ENCODE assay signal across 12 cellular contexts in genomic region chr1:160627677-160628289, GRCh38. TPM values are rescaled to one million over a fixed set of nuclear protein-coding genes. Genes with fewer than 3 reads are reported as not detected.
DNase-seq lines count a peak whose midpoint lies in the region; ATAC-seq and TF ChIP-seq lines count a peak whose summit lies in the region.
"Not testable (repeated sequence)": the region's sequence is repeated elsewhere in the genome, so short reads cannot be mapped to it uniquely, and the experiment has no call there.
"Had no signal": no experiment of that assay in that cellular context is flagged by ENCODE, and none has a peak within 500 bp of the region (broad histone marks: within the 10 kb centered on the region; RNA-seq: fewer than 3 reads in every experiment).

No MANE protein-coding gene starts in this region.

- peaks cover 95 to 96% of the 10 kb centered on the region in 2 donors for H3K4me1 ChIP-seq in naive thymus-derived CD4-positive, alpha-beta T cell (ENCODE audit: control insufficient read depth in 2 of 2, insufficient read depth in 2 of 2, low read length in 2 of 2)

- not testable (repeated sequence) for H3K4me3 ChIP-seq in naive thymus-derived CD4-positive, alpha-beta T cell (ENCODE audit: low read length)

- POLR2A ChIA-PET in T-cell (lab: Charles Lee), result interaction anchor here (0.6 to 1.6 kb wide), 3 partner anchors 10 to 417 kb away, joined by 3 to 4 read pairs (median 3); no protein-coding TSS in a partner anchor
- POLR2A ChIA-PET in naive thymus-derived CD4-positive, alpha-beta T cell (lab: Charles Lee), result interaction anchor here (0.9 to 7.8 kb wide), 11 partner anchors 10 to 84 kb away, joined by 3 to 94 read pairs (median 12); partner anchors contain the start of gene SLAMF1

- not testable (repeated sequence) for H3K36me3 ChIP-seq in naive thymus-derived CD4-positive, alpha-beta T cell (ENCODE audit: control insufficient read depth in 2 of 3, insufficient read depth in 3 of 3, low read length in 3 of 3)

- H3K27ac ChIP-seq in naive thymus-derived CD4-positive, alpha-beta T cell (ENCODE audit: low read depth, low read length), result peak overlapping the region; percentile 95

- not testable (repeated sequence) for ATAC-seq in T-cell (replicated peaks in 1 of 4); activated T-cell treated with anti-CD3 and anti-CD28 coated beads, Interleukin-2, amount 50 U/mL, for 4 hours; naive thymus-derived CD4-positive, alpha-beta T cell

- peak overlapping the region in 1 of 3 donors; percentile 78 for H3K4me3 Mint-ChIP-seq in T-cell
- H3K4me3 Mint-ChIP-seq in activated T-cell treated with anti-CD3 and anti-CD28 coated beads, Interleukin-2, amount 50 U/mL, for 4 hours, result peak overlapping the region; percentile 74
- peak overlapping the region; percentile 77 for H3K4me3 Mint-ChIP-seq in activated naive CD8-positive, alpha-beta T cell
- peak overlapping the region in 9 of 10 donors; percentile 56 to 99 (median 81) for H3K4me3 Mint-ChIP-seq in naive thymus-derived CD4-positive, alpha-beta T cell

- not testable (repeated sequence) for H3K9me3 ChIP-seq in naive thymus-derived CD4-positive, alpha-beta T cell (ENCODE audit: control insufficient read depth in 2 of 3, low read length in 3 of 3)

- H3K27me3 ChIP-seq in naive thymus-derived CD4-positive, alpha-beta T cell (ENCODE audit: control insufficient read depth in 2 of 2, insufficient read depth in 2 of 2, low read length in 2 of 2), result not testable (repeated sequence)

- not testable (repeated sequence) for H3K27me3 Mint-ChIP-seq in T-cell; activated T-cell treated with anti-CD3 and anti-CD28 coated beads, Interleukin-2, amount 50 U/mL, for 4 hours (ENCODE audit: low read depth); activated naive CD8-positive, alpha-beta T cell; naive thymus-derived CD4-positive, alpha-beta T cell

- TF ChIP-seq POLR2A in GM10847 (IDR thresholded peaks at IDR 0.05; ENCODE audit: extremely low read depth, insufficient read length), result peak; percentile 6

- H3K9me3 Mint-ChIP-seq in T-cell; activated T-cell treated with anti-CD3 and anti-CD28 coated beads, Interleukin-2, amount 50 U/mL, for 4 hours; activated naive CD8-positive, alpha-beta T cell (ENCODE audit: low read depth): not testable (repeated sequence)
- H3K9me3 Mint-ChIP-seq in naive thymus-derived CD4-positive, alpha-beta T cell, result peaks cover 0 to 10% (median 3%) of the 10 kb centered on the region in 11 donors

- CTCF ChIA-PET in T-cell (lab: Charles Lee), result interaction anchor here (0.6 to 2.3 kb wide), 6 partner anchors 8 to 47 kb away, joined by 3 to 11 read pairs (median 4); no protein-coding TSS in a partner anchor
- CTCF ChIA-PET in naive thymus-derived CD4-positive, alpha-beta T cell (lab: Charles Lee), result interaction anchor here (0.8 to 3.6 kb wide), 7 partner anchors 9 to 48 kb away, joined by 3 to 30 read pairs (median 13); partner anchors contain the start of gene SLAMF1

- H3K36me3 Mint-ChIP-seq in T-cell, result peaks cover 64% of the 10 kb centered on the region
- peaks cover 71% of the 10 kb centered on the region for H3K36me3 Mint-ChIP-seq in activated T-cell treated with anti-CD3 and anti-CD28 coated beads, Interleukin-2, amount 50 U/mL, for 4 hours (ENCODE audit: insufficient read depth)
- peaks cover 45% of the 10 kb centered on the region for H3K36me3 Mint-ChIP-seq in activated naive CD8-positive, alpha-beta T cell
- H3K36me3 Mint-ChIP-seq in naive thymus-derived CD4-positive, alpha-beta T cell, result peaks cover 6 to 84% (median 49%) of the 10 kb centered on the region in 5 donors

- H3K4me1 Mint-ChIP-seq in T-cell, result peaks cover 92 to 98% (median 98%) of the 10 kb centered on the region in 3 donors
- H3K4me1 Mint-ChIP-seq in activated T-cell treated with anti-CD3 and anti-CD28 coated beads, Interleukin-2, amount 50 U/mL, for 4 hours (ENCODE audit: low read depth), result peaks cover 99% of the 10 kb centered on the region
- peaks cover 98% of the 10 kb centered on the region for H3K4me1 Mint-ChIP-seq in activated naive CD8-positive, alpha-beta T cell (ENCODE audit: low read depth)
- peaks cover 72 to 100% (median 97%) of the 10 kb centered on the region in 7 donors for H3K4me1 Mint-ChIP-seq in naive thymus-derived CD4-positive, alpha-beta T cell

- H3K27ac Mint-ChIP-seq in T-cell, result peak overlapping the region; percentile 96 to 98
- peak overlapping the region; percentile 98 for H3K27ac Mint-ChIP-seq in activated naive CD8-positive, alpha-beta T cell
- peak overlapping the region; percentile 86 to 100 (median 100) for H3K27ac Mint-ChIP-seq in naive thymus-derived CD4-positive, alpha-beta T cell

- DNase-seq in T-cell, result peak in 1 of 34 experiments; percentile 30
- DNase-seq in activated CD4-positive, alpha-beta T cell treated with anti-CD3 and anti-CD28 coated beads, Interleukin-2, amount 50 U/mL, for 4 hours, result peak; percentile 68 to 75
- DNase-seq in activated T-cell treated with anti-CD3 and anti-CD28 coated beads, Interleukin-2, amount 50 U/mL, for 4 hours, result peak; percentile 59
- DNase-seq in naive thymus-derived CD4-positive, alpha-beta T cell, result peak in 2 of 9 donors; percentile 23 to 54
- peak; percentile 69 for DNase-seq in stimulated activated CD4-positive, alpha-beta T cell treated with anti-CD3 and anti-CD28 coated beads, Interleukin-4, amount 100 ng/mL, for 24 hours

- intact Hi-C loops in naive thymus-derived CD4-positive, alpha-beta T cell (cut with micrococcal nuclease), result loop anchor here in 1 of 2 donors (1.0 to 5.0 kb wide), 3 partner anchors 37 to 325 kb away; partner anchors contain the start of gene ITLN2

RNA-seq across cellular contexts. Expression of gene SLAMF1, which starts 19.1 kb away (rescaled TPM):
- total RNA-seq in T-cell, result 10 to 100 TPM; 19.4 to 38.7 (median 30.7) TPM
- total RNA-seq in activated T-cell treated with anti-CD3 and anti-CD28 coated beads, Interleukin-2, amount 50 U/mL, for 4 hours, result 100 to 1,000 TPM in 1 of 3 donors, 10 to 100 TPM in 2; 69.2 to 138 (median 96.6) TPM
- total RNA-seq in naive thymus-derived CD4-positive, alpha-beta T cell, result 10 to 100 TPM; 18.3 to 90.3 (median 31.9) TPM
- 10 to 100 TPM; 14.6 to 17.4 TPM for polyA plus RNA-seq in naive thymus-derived CD4-positive, alpha-beta T cell
- total RNA-seq: LHCN-M2, NCI-H460, smooth muscle cell had no signal
- polyA plus RNA-seq: AG04450, SK-N-SH, smooth muscle cell had no signal

RNA-seq across cellular contexts. Expression of gene CD84, which starts 48.5 kb away (rescaled TPM):
- total RNA-seq in T-cell, result 10 to 100 TPM; 47.5 to 97.4 (median 51.8) TPM
- total RNA-seq in activated T-cell treated with anti-CD3 and anti-CD28 coated beads, Interleukin-2, amount 50 U/mL, for 4 hours, result 10 to 100 TPM in 1 of 3 donors, 1 to 10 TPM in 2; 7.0 to 14.7 (median 7.7) TPM
- 10 to 100 TPM; 25.1 to 40.7 (median 32.3) TPM for total RNA-seq in naive thymus-derived CD4-positive, alpha-beta T cell
- polyA plus RNA-seq in naive thymus-derived CD4-positive, alpha-beta T cell, result 10 to 100 TPM in 1 of 2 donors, 1 to 10 TPM in 1; 7.4 to 11.3 TPM
- total RNA-seq: LHCN-M2, NCI-H460, smooth muscle cell had no signal
- polyA plus RNA-seq: AG04450, SK-N-SH, smooth muscle cell had no signal
